Comparison of ENCODE assay signal across 17 cellular contexts in the genomic region with DNA sequence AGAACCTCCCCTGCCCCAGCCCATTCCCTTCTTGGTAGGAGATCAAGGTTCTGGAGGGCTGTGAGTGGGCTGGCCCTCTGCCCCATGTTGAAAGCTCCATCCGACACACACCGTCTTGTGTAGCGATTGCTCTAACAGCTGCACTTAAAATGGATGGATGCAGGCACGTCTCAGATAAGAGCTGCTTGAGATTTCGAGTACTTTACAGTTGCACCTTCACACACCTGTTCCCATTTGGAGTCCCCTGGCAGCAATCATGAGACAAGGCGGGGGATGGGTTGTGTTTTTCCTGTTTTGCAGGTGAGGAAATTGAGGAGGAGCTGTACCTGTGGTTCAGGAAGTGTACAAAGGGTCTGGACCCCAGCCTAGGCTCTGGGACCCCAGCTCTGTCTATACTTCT. TPM values are rescaled to one million over a fixed set of nuclear protein-coding genes. Genes with fewer than 3 reads are reported as not detected.
DNase-seq lines count a peak whose midpoint lies in the region; ATAC-seq, FAIRE-seq and TF ChIP-seq lines count a peak whose summit lies in the region.
"Had no signal": no experiment of that assay in that cellular context is flagged by ENCODE, and none has a peak within 500 bp of the region (broad histone marks: within the 10 kb centered on the region; RNA-seq: fewer than 3 reads in every experiment).

No MANE protein-coding gene starts in this region.

- intact Hi-C loops in pancreas (cut with DNase I): no loop called here

- no peak overlapping the region for H2BK120ac ChIP-seq in mesendoderm (ENCODE audit: low read depth, low read length)

- no peak for TF ChIP-seq CTCF in pancreas (IDR thresholded peaks at IDR 0.05)

- H3K9me3 ChIP-seq in pancreas: no peaks in the 10 kb centered on the region
- H3K9me3 ChIP-seq: esophagus squamous epithelium, SJCRH30, uterus had no signal

- WGBS in mesendoderm (ENCODE audit: extremely low coverage, insufficient coverage, low lambda C conversion rate): no CpG with 5 or more reads among the region's 6 CpGs
- 53 to 62% methylated on average over 6 of the region's 6 CpGs for WGBS in pancreas, 2 donors

- H3K4me2 ChIP-seq in mesendoderm (ENCODE audit: low read length): no peak overlapping the region

- H3K79me2 ChIP-seq in mesendoderm (ENCODE audit: control insufficient read depth, insufficient read depth, low read length): no peaks in the 10 kb centered on the region

- H3K4me1 ChIP-seq in mesendoderm (ENCODE audit: control insufficient read depth, low read depth, low read length) (peaks cover 4% of the 10 kb centered on the region), pancreas (no peaks in the 10 kb centered on the region)
- H3K4me1 ChIP-seq: SJCRH30, uterus had no signal

- no peak overlapping the region for H4K8ac ChIP-seq in mesendoderm (ENCODE audit: low read depth, low read length)

- H3K36me3 ChIP-seq in mesendoderm (ENCODE audit: control insufficient read depth, insufficient read depth, low read length) (no peaks in the 10 kb centered on the region), pancreas (no peaks in the 10 kb centered on the region)
- H3K36me3 ChIP-seq: esophagus squamous epithelium, SJCRH30, uterus had no signal

- no peak overlapping the region for H2BK5ac ChIP-seq in mesendoderm (ENCODE audit: low read length)

- no peak overlapping the region for H3K23ac ChIP-seq in mesendoderm (ENCODE audit: low read length)

- DNase-seq in DMS153 (lab: John Stamatoyannopoulos, UW) (peak; percentile 71), NCI-H1436 (lab: John Stamatoyannopoulos, UW) (peak; percentile 74), NCI-H510A treated with DMSO at 0.1 percent for 48 hours (lab: John Stamatoyannopoulos, UW) (peak; percentile 98), mesendoderm (no peak), NCI-H1694 treated with DMSO at 0.1 percent for 48 hours (lab: John Stamatoyannopoulos, UW) (no peak), hypothalamus (lab: John Stamatoyannopoulos, UW) (no peak), pancreas (no peak), SW 1271 (lab: John Stamatoyannopoulos, UW) (no peak)
- DNase-seq: activated effector memory CD4-positive, alpha-beta T cell treated with anti-CD3 and anti-CD28 coated beads, Interleukin-2, amount 50 U/mL, for 16 hours; esophagus squamous epithelium; NCI-H226; OCI-M1; SJCRH30; uterus had no signal

- no peak overlapping the region for H4K5ac ChIP-seq in mesendoderm (ENCODE audit: low read length)

- H3K4me3 ChIP-seq in mesendoderm (ENCODE audit: low read length) (no peak overlapping the region), pancreas (no peak overlapping the region)
- H3K4me3 ChIP-seq: esophagus squamous epithelium, SJCRH30, uterus had no signal

- ATAC-seq in pancreas: no peak

- H3K27ac ChIP-seq in mesendoderm (ENCODE audit: low read depth, low read length) (no peak overlapping the region), pancreas (no peak overlapping the region)
- H3K27ac ChIP-seq: esophagus squamous epithelium, SJCRH30, uterus had no signal

- no peak for FAIRE-seq in pancreas (lab: Jason Lieb, UNC)
- FAIRE-seq: G401.6 had no signal

- H2AK5ac ChIP-seq in mesendoderm (ENCODE audit: low read length): peak overlapping the region; percentile 36

- H2BK15ac ChIP-seq in mesendoderm (replicated peaks; ENCODE audit: low read depth): no peak overlapping the region

- H3K27me3 ChIP-seq in mesendoderm (ENCODE audit: insufficient read depth, low read length, poor library complexity): no peaks in the 10 kb centered on the region
- H3K27me3 ChIP-seq in pancreas: no peaks in the 10 kb centered on the region
- H3K27me3 ChIP-seq: uterus had no signal

- H3K56ac ChIP-seq in mesendoderm (ENCODE audit: low read length): no peak overlapping the region

- no peak overlapping the region for H3K4ac ChIP-seq in mesendoderm (ENCODE audit: low read depth, low read length)

- H3K18ac ChIP-seq in mesendoderm (ENCODE audit: low read length): no peak overlapping the region

- H3K79me1 ChIP-seq in mesendoderm (ENCODE audit: low read length): no peaks in the 10 kb centered on the region

- no peak overlapping the region for H3K9ac ChIP-seq in mesendoderm (ENCODE audit: low read length)

RNA-seq across cellular contexts. Expression of gene TAC4, which starts 25.6 kb away (rescaled TPM):
- not detected for polyA plus RNA-seq in mesendoderm (2013, experiment 1 of 2)
- not detected for polyA plus RNA-seq in mesendoderm (2013, experiment 2 of 2)
- total RNA-seq in pancreas: not detected
- polyA plus RNA-seq in pancreas: not detected
- total RNA-seq: esophagus squamous epithelium; neural crest cell; SJCRH30; T-helper 2 cell treated with Interferon-gamma antibody and Interleukin-4, amounts not matched to agents 100 ng/mL and 5 ng/mL, for 36 hours had no signal

Comparison
In these comparisons a context has a peak if more than half of its experiments do, and no peak if none do; other contexts are left out.
1. DNase-seq: peak in DMS153 (single experiment), NCI-H1436 (single experiment) and NCI-H510A treated with DMSO at 0.1 percent for 48 hours (single experiment); none in mesendoderm (single experiment), NCI-H1694 treated with DMSO at 0.1 percent for 48 hours (single experiment), hypothalamus (0 of 51), pancreas (0 of 6) and SW 1271 (0 of 2).